41 cellular contexts compared by ENCODE assay signal in genomic region chr2:185796758-185797157, GRCh38. TPM values are rescaled to one million over a fixed set of nuclear protein-coding genes. Genes with fewer than 3 reads are reported as not detected.
DNase-seq lines count a peak whose midpoint lies in the region; ATAC-seq, FAIRE-seq and TF ChIP-seq lines count a peak whose summit lies in the region.
"Had no signal": no experiment of that assay in that cellular context is flagged by ENCODE, and none has a peak within 500 bp of the region (broad histone marks: within the 10 kb centered on the region; RNA-seq: fewer than 3 reads in every experiment).

No MANE protein-coding gene starts in this region.

- H3K9me3 Mint-ChIP-seq in stimulated activated naive CD8-positive, alpha-beta T cell treated with anti-CD3 and anti-CD28 coated beads, Interleukin-15, amount 100 ng/mL, for 72 hours: peaks cover 0 to 4% of the 10 kb centered on the region in 2 donors
- H3K9me3 Mint-ChIP-seq: activated CD4-positive, alpha-beta T cell treated with anti-CD3 and anti-CD28 coated beads, Interleukin-2, amount 10 ng/mL, durations not matched to agents 7 days and 5 days had no signal

- TF ChIP-seq EP300 in gastroesophageal sphincter (IDR thresholded peaks at IDR 0.05): no peak

- no peak for TF ChIP-seq POLR2A in H54 (IDR thresholded peaks at IDR 0.05; ENCODE audit: low read depth, low read length)
- TF ChIP-seq POLR2A in gastroesophageal sphincter (IDR thresholded peaks at IDR 0.05): no peak

- H3K9me3 ChIP-seq in gastroesophageal sphincter: no peaks in the 10 kb centered on the region
- H3K9me3 ChIP-seq: MG63, mucosa of descending colon, prostate gland, right lobe of liver, tibial artery, vagina had no signal

- no peak for DNase-seq in stimulated activated naive CD8-positive, alpha-beta T cell treated with anti-CD3 and anti-CD28 coated beads, Interleukin-15, amount 100 ng/mL, for 72 hours
- no peak for DNase-seq in stimulated activated naive CD8-positive, alpha-beta T cell treated with anti-CD3 and anti-CD28 coated beads, Interleukin-15, Interleukin-2, amounts not matched to agents 100 U/mL and 50 U/mL, for 24 hours
- DNase-seq in H54 (ENCODE audit: insufficient read length, low spot score) (no peak), foreskin melanocyte (peak; percentile 39), SW 1271 (lab: John Stamatoyannopoulos, UW) (no peak)
- DNase-seq in stimulated activated CD4-positive, alpha-beta T cell treated with anti-CD3 and anti-CD28 coated beads, Interleukin-4, amount 100 ng/mL, for 1 hour: no peak
- DNase-seq: activated CD4-positive, alpha-beta T cell treated with anti-CD3 and anti-CD28 coated beads, Interleukin-2, amount 10 ng/mL, durations not matched to agents 7 days and 5 days; activated gamma-delta T cell; activated naive CD8-positive, alpha-beta T cell treated with anti-CD3 and anti-CD28 coated beads, Interleukin-2, amount 10 ng/mL, durations not matched to agents 7 days and 5 days; Calu3; caudate nucleus; DMS79 treated with DMSO at 0.1 percent for 48 hours; effector memory CD4-positive, alpha-beta T cell; GDM1; hypothalamus; KG1; MG63; mucosa of descending colon; natural killer cell; NCI-H1105 treated with DMSO at 0.1 percent for 48 hours; NCI-H187 treated with DMSO at 0.1 percent for 48 hours; NCI-H524; nucleus accumbens; right lobe of liver; SHP77; spleen; stimulated activated CD4-positive, alpha-beta T cell treated with anti-CD3 and anti-CD28 coated beads, Interleukin-2, amount 100 ng/mL, for 24 hours; stimulated activated CD8-positive, alpha-beta memory T cell treated with anti-CD3 and anti-CD28 coated beads, Interleukin-4, amount 100 ng/mL, for 48 hours; T-helper 9 cell; tibial artery had no signal

- no peak overlapping the region for H3K4me3 ChIP-seq in gastroesophageal sphincter
- H3K4me3 ChIP-seq: coronary artery, lung, MG63, mucosa of descending colon, prostate gland, right lobe of liver, spleen, tibial artery, vagina had no signal

- TF ChIP-seq CTCF in gastroesophageal sphincter (IDR thresholded peaks at IDR 0.05): no peak

- no peaks in the 10 kb centered on the region for H3K36me3 ChIP-seq in gastroesophageal sphincter
- H3K36me3 ChIP-seq: MG63, prostate gland, right lobe of liver, spleen, vagina had no signal

- H3K27ac ChIP-seq in gastroesophageal sphincter: no peak overlapping the region
- H3K27ac ChIP-seq: C4-2B, coronary artery, epithelial cell of prostate, HL-60, prostate gland, right lobe of liver, spleen, tibial artery, vagina had no signal

- H3K4me3 Mint-ChIP-seq in stimulated activated naive CD8-positive, alpha-beta T cell treated with anti-CD3 and anti-CD28 coated beads, Interleukin-15, amount 100 ng/mL, for 72 hours: no peak overlapping the region
- H3K4me3 Mint-ChIP-seq: activated CD4-positive, alpha-beta T cell treated with anti-CD3 and anti-CD28 coated beads, Interleukin-2, amount 10 ng/mL, durations not matched to agents 7 days and 5 days; activated naive CD8-positive, alpha-beta T cell treated with anti-CD3 and anti-CD28 coated beads, Interleukin-2, amount 10 ng/mL, durations not matched to agents 7 days and 5 days; natural killer cell had no signal

- no peak overlapping the region for H3K27ac Mint-ChIP-seq in stimulated activated naive CD8-positive, alpha-beta T cell treated with anti-CD3 and anti-CD28 coated beads, Interleukin-15, amount 100 ng/mL, for 72 hours
- H3K27ac Mint-ChIP-seq: activated CD4-positive, alpha-beta T cell treated with anti-CD3 and anti-CD28 coated beads, Interleukin-2, amount 10 ng/mL, durations not matched to agents 7 days and 5 days; activated naive CD8-positive, alpha-beta T cell treated with anti-CD3 and anti-CD28 coated beads, Interleukin-2, amount 10 ng/mL, durations not matched to agents 7 days and 5 days; natural killer cell had no signal

- WGBS in gastroesophageal sphincter (ENCODE audit: low coverage in 1 of 2), 2 donors: 77 to 83% methylated on average over 2 of the region's 2 CpGs

- peak; percentile 76 for ATAC-seq in stimulated activated naive CD8-positive, alpha-beta T cell treated with anti-CD3 and anti-CD28 coated beads, Interleukin-15, amount 100 ng/mL, for 72 hours
- no peak for ATAC-seq in stimulated activated naive CD8-positive, alpha-beta T cell treated with anti-CD3 and anti-CD28 coated beads, Interleukin-15, Interleukin-2, amounts not matched to agents 100 U/mL and 50 U/mL, for 24 hours
- ATAC-seq in HG03442 (IDR thresholded peaks at IDR 0.05; ENCODE audit: unreplicated experiment) (peak; percentile 61), gastroesophageal sphincter (no peak)
- ATAC-seq: mucosa of descending colon, natural killer cell, Panc1, right lobe of liver had no signal

- no peaks in the 10 kb centered on the region for H3K27me3 Mint-ChIP-seq in stimulated activated naive CD8-positive, alpha-beta T cell treated with anti-CD3 and anti-CD28 coated beads, Interleukin-15, amount 100 ng/mL, for 72 hours
- H3K27me3 Mint-ChIP-seq: activated CD4-positive, alpha-beta T cell treated with anti-CD3 and anti-CD28 coated beads, Interleukin-2, amount 10 ng/mL, durations not matched to agents 7 days and 5 days; activated naive CD8-positive, alpha-beta T cell treated with anti-CD3 and anti-CD28 coated beads, Interleukin-2, amount 10 ng/mL, durations not matched to agents 7 days and 5 days had no signal

- peak; percentile 15 for FAIRE-seq in H54 (lab: Jason Lieb, UNC)

- no peaks in the 10 kb centered on the region for H3K4me1 ChIP-seq in gastroesophageal sphincter
- H3K4me1 ChIP-seq: prostate gland, right lobe of liver, spleen, tibial artery, vagina had no signal

- no peaks in the 10 kb centered on the region for H3K4me1 Mint-ChIP-seq in stimulated activated naive CD8-positive, alpha-beta T cell treated with anti-CD3 and anti-CD28 coated beads, Interleukin-15, amount 100 ng/mL, for 72 hours
- H3K4me1 Mint-ChIP-seq: activated CD4-positive, alpha-beta T cell treated with anti-CD3 and anti-CD28 coated beads, Interleukin-2, amount 10 ng/mL, durations not matched to agents 7 days and 5 days; activated naive CD8-positive, alpha-beta T cell treated with anti-CD3 and anti-CD28 coated beads, Interleukin-2, amount 10 ng/mL, durations not matched to agents 7 days and 5 days; natural killer cell had no signal

- no peaks in the 10 kb centered on the region for H3K27me3 ChIP-seq in gastroesophageal sphincter
- H3K27me3 ChIP-seq: MG63, right lobe of liver, spleen, tibial artery, vagina had no signal

RNA-seq across cellular contexts. Expression of gene FSIP2, which starts 58.2 kb away (rescaled TPM):
- total RNA-seq in gastroesophageal sphincter: 1 to 10 TPM in 1 of 4 donors, under 1 TPM in 3; 0.04 to 1.1 (median 0.33) TPM
- total RNA-seq: activated CD8-positive, alpha-beta memory T cell treated with anti-CD3 and anti-CD28 coated beads for 36 hours had no signal

Comparison
In these comparisons a context has a peak if more than half of its experiments do, and no peak if none do; other contexts are left out.
1. ATAC-seq: peak in stimulated activated naive CD8-positive, alpha-beta T cell treated with anti-CD3 and anti-CD28 coated beads, Interleukin-15, amount 100 ng/mL, for 72 hours (single experiment) and HG03442 (single experiment); none in stimulated activated naive CD8-positive, alpha-beta T cell treated with anti-CD3 and anti-CD28 coated beads, Interleukin-15, Interleukin-2, amounts not matched to agents 100 U/mL and 50 U/mL, for 24 hours (single experiment) and gastroesophageal sphincter (single experiment).